In the genomic region with DNA sequence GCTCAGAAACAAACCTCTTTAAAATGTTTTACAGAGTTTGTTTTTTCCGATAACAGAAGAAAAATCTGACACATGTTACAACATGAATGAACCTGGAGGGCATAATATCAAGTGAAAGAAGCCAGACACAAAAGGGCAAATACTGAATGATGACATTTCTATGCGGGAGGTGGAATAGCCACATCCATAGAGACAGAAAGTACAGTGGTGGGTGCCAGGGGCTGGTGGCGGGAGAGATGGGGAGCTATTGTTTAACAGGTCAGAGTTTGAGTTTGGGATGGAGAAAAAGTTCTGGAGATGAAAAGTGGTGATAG, we compare ENCODE assay signal across 33 cellular contexts.
"Had no signal": no experiment of that assay in that cellular context is flagged by ENCODE, and none has a peak within 500 bp of the region (broad histone marks: within the 10 kb centered on the region; RNA-seq: fewer than 3 reads in every experiment).

No MANE protein-coding gene starts in this region.

- FAIRE-seq: astrocyte, endometrium, endothelial cell of umbilical vein had no signal

- ATAC-seq: activated CD4-positive, CD25-positive, alpha-beta regulatory T cell treated with anti-CD3 and anti-CD28 coated beads, Interleukin-2, amount 50 U/mL, for 24 hours; activated T-cell treated with anti-CD3 and anti-CD28 coated beads, Interleukin-2, amount 50 U/mL, for 4 hours; activated T-helper 17 cell treated with anti-CD3 and anti-CD28 coated beads, Interleukin-2, amount 50 U/mL, for 72 hours; gastroesophageal sphincter; heart right ventricle; T-helper 17 cell had no signal

- H3K36me3 ChIP-seq: brain microvascular endothelial cell, cardiac muscle cell, colonic mucosa, esophagus muscularis mucosa, gastroesophageal sphincter, heart right ventricle, WERI-Rb-1 had no signal

- H3K4me1 Mint-ChIP-seq: activated B cell treated with CpG ODN at 0.5 μM for 24 hours; activated T-helper 17 cell treated with anti-CD3 and anti-CD28 coated beads, Interleukin-2, amount 50 U/mL, for 72 hours had no signal

- DNase-seq: activated B cell treated with CpG ODN at 0.5 μM for 24 hours; activated CD4-positive, alpha-beta memory T cell treated with anti-CD3 and anti-CD28 coated beads, Interleukin-2, amount 10 ng/mL, durations not matched to agents 7 days and 5 days; activated CD4-positive, alpha-beta T cell treated with anti-CD3 and anti-CD28 coated beads for 48 hours; activated effector memory CD4-positive, alpha-beta T cell treated with Interleukin-2 at 50 U/mL for 16 hours; activated gamma-delta T cell treated with Interleukin-2 at 50 U/mL for 16 hours; activated naive CD4-positive, alpha-beta T cell treated with anti-CD3 and anti-CD28 coated beads, Interleukin-2, amount 50 U/mL, for 16 hours; activated naive CD4-positive, alpha-beta T cell treated with Interleukin-2 at 50 U/mL for 16 hours; activated T-cell treated with anti-CD3 and anti-CD28 coated beads, Interleukin-2, amount 50 U/mL, for 4 hours; amniotic stem cell; anterior cingulate cortex; brain microvascular endothelial cell; central memory CD4-positive, alpha-beta T cell; cerebellar nuclear complex; colonic mucosa; effector CD8-positive, alpha-beta T cell; erythroblast; foreskin melanocyte; heart right ventricle; T-helper 1 cell; T-helper 17 cell; T1000; WERI-Rb-1 had no signal

- H3K4me2 ChIP-seq: hepatocyte had no signal

- H3K4me3 ChIP-seq: cardiac muscle cell, colonic mucosa, esophagus muscularis mucosa, gastroesophageal sphincter, heart right ventricle, hepatocyte had no signal

- H3K9me3 Mint-ChIP-seq: activated B cell treated with CpG ODN at 0.5 μM for 24 hours; activated CD4-positive, alpha-beta memory T cell treated with anti-CD3 and anti-CD28 coated beads, Interleukin-2, amount 10 ng/mL, durations not matched to agents 7 days and 5 days; activated T-cell treated with anti-CD3 and anti-CD28 coated beads, Interleukin-2, amount 50 U/mL, for 4 hours; activated T-helper 17 cell treated with anti-CD3 and anti-CD28 coated beads, Interleukin-2, amount 50 U/mL, for 72 hours; T-helper 2 cell treated with Interferon-gamma antibody and Interleukin-4, amounts not matched to agents 5 μg/mL and 100 μg/mL, for 36 hours had no signal

- H3K36me3 Mint-ChIP-seq: activated naive CD8-positive, alpha-beta T cell had no signal

- H2AFZ ChIP-seq: hepatocyte had no signal

- H3K4me1 ChIP-seq: colonic mucosa, esophagus muscularis mucosa, gastroesophageal sphincter, heart right ventricle had no signal

- H3K27me3 ChIP-seq: brain microvascular endothelial cell, cardiac muscle cell, colonic mucosa, gastroesophageal sphincter, heart right ventricle, hepatocyte had no signal

- H3K4me3 Mint-ChIP-seq: activated B cell treated with CpG ODN at 0.5 μM for 24 hours; activated CD4-positive, alpha-beta memory T cell treated with anti-CD3 and anti-CD28 coated beads, Interleukin-2, amount 10 ng/mL, durations not matched to agents 7 days and 5 days; activated naive CD8-positive, alpha-beta T cell; activated T-cell treated with anti-CD3 and anti-CD28 coated beads, Interleukin-2, amount 50 U/mL, for 4 hours; activated T-helper 17 cell treated with anti-CD3 and anti-CD28 coated beads, Interleukin-2, amount 50 U/mL, for 72 hours; T-helper 17 cell; T-helper 2 cell treated with Interferon-gamma antibody and Interleukin-4, amounts not matched to agents 5 μg/mL and 100 μg/mL, for 36 hours had no signal

- H3K27ac ChIP-seq: brain microvascular endothelial cell, cardiac muscle cell, colonic mucosa, esophagus muscularis mucosa, gastroesophageal sphincter, heart right ventricle, hepatocyte, WERI-Rb-1 had no signal

- H3K9me3 ChIP-seq: colonic mucosa, esophagus muscularis mucosa, gastroesophageal sphincter, heart right ventricle had no signal

- H3K27ac Mint-ChIP-seq: activated B cell treated with CpG ODN at 0.5 μM for 24 hours; activated CD4-positive, alpha-beta memory T cell treated with anti-CD3 and anti-CD28 coated beads, Interleukin-2, amount 10 ng/mL, durations not matched to agents 7 days and 5 days; activated naive CD8-positive, alpha-beta T cell; activated T-helper 17 cell treated with anti-CD3 and anti-CD28 coated beads, Interleukin-2, amount 50 U/mL, for 72 hours; T-helper 17 cell; T-helper 2 cell treated with Interferon-gamma antibody and Interleukin-4, amounts not matched to agents 5 μg/mL and 100 μg/mL, for 36 hours had no signal

- H3K79me2 ChIP-seq: hepatocyte had no signal
